In the genomic region with DNA sequence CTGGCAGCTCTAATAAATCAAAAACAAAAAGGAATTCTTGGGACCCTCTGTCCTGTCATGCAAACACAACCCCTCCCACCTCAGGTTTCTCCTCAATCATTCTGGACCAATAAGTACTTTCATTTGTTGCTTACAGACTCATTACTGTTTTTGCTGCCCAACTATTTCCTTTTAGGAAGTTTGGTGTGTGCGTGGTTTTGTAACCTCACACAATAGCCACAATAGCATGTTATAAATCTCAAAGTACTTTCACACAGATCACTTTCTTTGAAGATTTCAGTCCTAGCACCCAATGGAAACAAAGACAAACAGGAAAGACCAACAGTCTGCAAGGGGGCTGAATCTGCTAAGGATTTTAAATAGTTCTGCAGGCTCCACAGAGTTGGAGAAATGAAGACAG, we compare ENCODE assay signal across 11 cellular contexts. TPM values are rescaled to one million over a fixed set of nuclear protein-coding genes. Genes with fewer than 3 reads are reported as not detected.
A peak's percentile ranks its signal among the peaks of the same experiment; 100 is the strongest.
DNase-seq lines count a peak whose midpoint lies in the region; ATAC-seq and TF ChIP-seq lines count a peak whose summit lies in the region.
"Had no signal": no experiment of that assay in that cellular context is flagged by ENCODE, and none has a peak within 500 bp of the region (broad histone marks: within the 10 kb centered on the region; RNA-seq: fewer than 3 reads in every experiment).

No MANE protein-coding gene starts in this region.

- H3K9ac ChIP-seq in Karpas-422 (ENCODE audit: low read length): no peak overlapping the region; the same call in 1 of the 2 replicates
- peak overlapping the region; percentile 37 for H3K9ac ChIP-seq in mesendoderm (ENCODE audit: low read length)

- no peak overlapping the region for H3K4me3 ChIP-seq in Karpas-422 (ENCODE audit: low read length)
- H3K4me3 ChIP-seq in body of pancreas: no peak overlapping the region
- H3K4me3 ChIP-seq in mesendoderm (ENCODE audit: low read length): no peak overlapping the region

- H3K56ac ChIP-seq in mesendoderm (ENCODE audit: low read length): no peak overlapping the region

- H3K4me2 ChIP-seq in Karpas-422 (ENCODE audit: low read depth, low read length, poor library complexity, severe bottlenecking) (peak overlapping the region; percentile 24), mesendoderm (ENCODE audit: low read length) (no peak overlapping the region)

- H4K8ac ChIP-seq in mesendoderm (ENCODE audit: low read depth, low read length): no peak overlapping the region

- H3K36me3 ChIP-seq in Karpas-422 (ENCODE audit: insufficient read depth, low read length) (peaks cover 10% of the 10 kb centered on the region; the same call in 1 of the 2 replicates), body of pancreas (replicated peaks in 1 of 2; ENCODE audit: insufficient read depth in 1 of 2, low read depth in 2 of 2) (no peaks in the 10 kb centered on the region), mesendoderm (ENCODE audit: control insufficient read depth, insufficient read depth, low read length) (no peaks in the 10 kb centered on the region)
- H3K36me3 ChIP-seq: neutrophil had no signal

- peaks cover 0 to 2% (median under 1%) of the 10 kb centered on the region in 3 donors for H3K27me3 Mint-ChIP-seq in CD14-positive monocyte (ENCODE audit: low read depth in 3 of 3)

- H3K79me2 ChIP-seq in Karpas-422 (ENCODE audit: low read length) (peaks cover 94% of the 10 kb centered on the region), mesendoderm (ENCODE audit: control insufficient read depth, insufficient read depth, low read length) (peaks cover 87% of the 10 kb centered on the region)

- H3K9me3 Mint-ChIP-seq in CD14-positive monocyte: no peaks in the 10 kb centered on the region

- no peaks in the 10 kb centered on the region for H3K9me2 ChIP-seq in Karpas-422 (replicated peaks; ENCODE audit: insufficient read depth, low read length)

- H3K27ac ChIP-seq in Karpas-422 (ENCODE audit: low read length) (no peak overlapping the region), body of pancreas (peak overlapping the region in 3 of 4 donors; percentile 4 to 25 (median 8)), mesendoderm (ENCODE audit: low read depth, low read length) (no peak overlapping the region)
- H3K27ac ChIP-seq: neutrophil had no signal

- H3K4ac ChIP-seq in mesendoderm (ENCODE audit: low read depth, low read length): no peak overlapping the region

- TF ChIP-seq POLR2A in body of pancreas (IDR thresholded peaks at IDR 0.05): no peak
- TF ChIP-seq POLR2A in erythroblast (IDR thresholded peaks at IDR 0.05; ENCODE audit: low read length): no peak

- H3K18ac ChIP-seq in mesendoderm (ENCODE audit: low read length): no peak overlapping the region

- no peak overlapping the region for H2AK5ac ChIP-seq in mesendoderm (ENCODE audit: low read length)

- intact Hi-C loops in CD14-positive monocyte (cut with micrococcal nuclease): no loop called here
- intact Hi-C loops in body of pancreas (cut with DNase I): no loop called here

- H3K27me3 ChIP-seq in Karpas-422 (ENCODE audit: low read length) (no peaks in the 10 kb centered on the region), body of pancreas (no peaks in the 10 kb centered on the region), mesendoderm (ENCODE audit: insufficient read depth, low read length, poor library complexity) (no peaks in the 10 kb centered on the region)

- peak overlapping the region in 2 of 7 donors; percentile 57 to 72 for H3K27ac Mint-ChIP-seq in CD14-positive monocyte

- H2BK15ac ChIP-seq in mesendoderm (replicated peaks; ENCODE audit: low read depth): no peak overlapping the region

- H2BK120ac ChIP-seq in mesendoderm (ENCODE audit: low read depth, low read length): no peak overlapping the region

- ATAC-seq in body of pancreas: no peak
- ATAC-seq in activated CD4-positive, CD25-positive, alpha-beta regulatory T cell treated with anti-CD3 and anti-CD28 coated beads, Interleukin-2, amount 50 U/mL, for 24 hours: no peak

- no peak overlapping the region for H4K5ac ChIP-seq in mesendoderm (ENCODE audit: low read length)

- H3K79me1 ChIP-seq in mesendoderm (ENCODE audit: low read length): peaks cover 22% of the 10 kb centered on the region

- H3K23ac ChIP-seq in mesendoderm (ENCODE audit: low read length): no peak overlapping the region

- no peaks in the 10 kb centered on the region for H3K9me3 ChIP-seq in Karpas-422 (ENCODE audit: low read length)
- peaks cover 0 to 4% (median 0%) of the 10 kb centered on the region in 3 donors for H3K9me3 ChIP-seq in body of pancreas
- H3K9me3 ChIP-seq: neutrophil had no signal

- no peak overlapping the region for H2AFZ ChIP-seq in Karpas-422 (ENCODE audit: low read length)

- H3K36me3 Mint-ChIP-seq in CD14-positive monocyte: peaks cover 16 to 19% of the 10 kb centered on the region in 2 donors

- DNase-seq in CD14-positive monocyte (ENCODE audit: low spot score) (no peak), Karpas-422 (no peak), body of pancreas (no peak), mesendoderm (no peak), NCI-H526 (lab: John Stamatoyannopoulos, UW) (no peak), cerebellum (ENCODE audit: low spot score) (no peak), erythroblast (lab: John Stamatoyannopoulos, UW) (no peak)
- DNase-seq: SHP77 treated with DMSO at 0.1 percent for 48 hours had no signal

- H3K4me1 Mint-ChIP-seq in CD14-positive monocyte: peaks cover 69% of the 10 kb centered on the region

- H2BK5ac ChIP-seq in mesendoderm (ENCODE audit: low read length): no peak overlapping the region

- WGBS in body of pancreas, 2 donors: 50 to 62% methylated on average over 1 of the region's 1 CpG
- WGBS in mesendoderm (ENCODE audit: extremely low coverage, insufficient coverage, low lambda C conversion rate): no CpG with 5 or more reads among the region's 1 CpG

- peak overlapping the region; percentile 39 to 61 for H3K4me3 Mint-ChIP-seq in CD14-positive monocyte

- H3K4me1 ChIP-seq in Karpas-422 (ENCODE audit: low read length) (peaks cover 43% of the 10 kb centered on the region), body of pancreas (peaks cover 78% of the 10 kb centered on the region), mesendoderm (ENCODE audit: control insufficient read depth, low read depth, low read length) (peaks cover 14% of the 10 kb centered on the region)

- TF ChIP-seq CTCF in CD14-positive monocyte (IDR thresholded peaks at IDR 0.05): no peak
- no peak for TF ChIP-seq CTCF in body of pancreas (IDR thresholded peaks at IDR 0.05)

- peaks cover 46% of the 10 kb centered on the region for H4K20me1 ChIP-seq in Karpas-422 (ENCODE audit: insufficient read depth, low read depth, low read length)

RNA-seq across cellular contexts. Expression of a gene that starts 4.4 kb away (rescaled TPM):
- polyA plus RNA-seq in CD14-positive monocyte: 10 to 100 TPM; 78.2 to 91.5 TPM
- total RNA-seq in Karpas-422 (2014; rRNA removed; shearing (Covaris generic); ENCODE audit: low replicate concordance): 80.1 and 82.9 TPM in 2 replicates
- total RNA-seq in body of pancreas: 10 to 100 TPM; 14.8 to 20.8 TPM
- 90.4 TPM for polyA plus RNA-seq in mesendoderm (2013, experiment 1 of 2)
- polyA plus RNA-seq in mesendoderm (2013, experiment 2 of 2): 90.0 TPM
- 25.0 TPM for total RNA-seq in cerebellum

RNA-seq across cellular contexts. Expression of a gene that starts 4.5 kb away (rescaled TPM):
- polyA plus RNA-seq in CD14-positive monocyte: 1 to 10 TPM; 1.3 to 1.9 TPM
- total RNA-seq in Karpas-422 (2014; rRNA removed; shearing (Covaris generic); ENCODE audit: low replicate concordance): 4.5 and 9.1 TPM in 2 replicates
- total RNA-seq in body of pancreas (10 to 100 TPM in 1 of 2 donors, 1 to 10 TPM in 1; 7.6 to 11.9 TPM), cerebellum (32.7 TPM)
- 17.8 TPM for polyA plus RNA-seq in mesendoderm (2013, experiment 1 of 2)
- polyA plus RNA-seq in mesendoderm (2013, experiment 2 of 2): 17.9 TPM

RNA-seq across cellular contexts. Expression of a gene that starts 35.8 kb away (rescaled TPM):
- not detected for polyA plus RNA-seq in CD14-positive monocyte
- total RNA-seq in Karpas-422 (2014; rRNA removed; shearing (Covaris generic); ENCODE audit: low replicate concordance): not detected in 2 replicates
- total RNA-seq in body of pancreas (under 1 TPM in 1 of 2 donors, not detected in 1; 0.66 TPM), cerebellum (not detected)
- 0.18 TPM for polyA plus RNA-seq in mesendoderm (2013, experiment 1 of 2)
- polyA plus RNA-seq in mesendoderm (2013, experiment 2 of 2): 0.22 TPM
- total RNA-seq: bronchial epithelial cell had no signal

Comparison
In these comparisons a context has a peak if more than half of its experiments do, and no peak if none do; other contexts are left out.
1. H3K27ac ChIP-seq: peak in body of pancreas (3 of 4); none in Karpas-422 (single experiment) and mesendoderm (single experiment).